8 cellular contexts compared by ENCODE assay signal in the genomic region with DNA sequence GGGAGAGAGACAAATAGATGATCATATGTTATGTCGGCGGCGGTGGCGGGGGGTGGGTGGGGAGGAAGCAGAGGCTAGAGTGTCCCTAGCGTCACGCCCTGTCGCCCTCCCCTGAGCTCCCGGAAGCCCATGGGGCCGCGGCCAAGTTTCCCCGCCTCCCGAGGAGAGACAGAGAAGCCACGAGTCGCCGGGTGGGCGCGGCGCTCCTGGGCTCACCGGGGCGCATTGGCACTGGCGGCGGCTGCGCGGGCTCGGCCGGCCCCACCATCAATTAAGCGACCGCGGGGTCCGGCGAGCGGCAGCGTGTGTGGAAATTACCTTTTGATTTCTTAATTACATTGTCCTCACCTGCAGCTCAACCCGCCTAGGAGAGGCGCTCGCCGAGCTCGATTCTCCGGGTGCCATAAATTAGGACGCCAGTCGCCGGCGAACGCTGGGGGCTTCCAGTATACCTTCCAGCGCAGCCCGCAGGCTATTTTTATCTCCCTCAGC.
DNase-seq lines count a peak whose midpoint lies in the region; ATAC-seq and TF ChIP-seq lines count a peak whose summit lies in the region.

No MANE protein-coding gene starts in this region.

- H4K20me1 ChIP-seq in neural cell (ENCODE audit: insufficient read depth): no peaks in the 10 kb centered on the region

- H3K4me1 Mint-ChIP-seq in WTC11: peaks cover 39% of the 10 kb centered on the region

- peaks cover 23% of the 10 kb centered on the region for H3K27me3 Mint-ChIP-seq in WTC11 (ENCODE audit: low read depth)

- H3K36me3 Mint-ChIP-seq in WTC11: no peaks in the 10 kb centered on the region

- no peaks in the 10 kb centered on the region for H3K9me2 ChIP-seq in neural cell (ENCODE audit: insufficient read depth, low read length)

- intact Hi-C loops in uterus (cut with DNase I; ENCODE audit: low total_unique reads): no loop called here

- no peak overlapping the region for H3K9ac ChIP-seq in neural cell (ENCODE audit: low read length)

- POLR2A ChIA-PET in WTC11 (lab: Charles Lee): interaction anchor here (0.7 kb wide), 1 partner anchor 19 kb away, joined by 3 read pairs; no protein-coding TSS in a partner anchor

- no peaks in the 10 kb centered on the region for H3K9me3 ChIP-seq in neural cell (ENCODE audit: low read length)
- no peaks in the 10 kb centered on the region for H3K9me3 ChIP-seq in uterus

- no peaks in the 10 kb centered on the region for H3F3A ChIP-seq in neural cell (ENCODE audit: insufficient read depth, low read length, poor library complexity, severe bottlenecking)

- DNase-seq in NCI-H1092 (lab: John Stamatoyannopoulos, UW) (peak; percentile 38), WTC11 (ENCODE audit: low spot score) (peak; percentile 52), uterus (no peak), HT-29 (ENCODE audit: low spot score) (no peak)

- no peak overlapping the region for H2AFZ ChIP-seq in neural cell (ENCODE audit: low read depth, low read length)

- peak; percentile 34 for ATAC-seq in WTC11
- ATAC-seq in HG03520 (IDR thresholded peaks at IDR 0.05; ENCODE audit: unreplicated experiment): no peak
- no peak for ATAC-seq in HG03095 (IDR thresholded peaks at IDR 0.05; ENCODE audit: unreplicated experiment)

- no peak for TF ChIP-seq EP300 in neural cell (conservative IDR thresholded peaks at IDR 0.05; ENCODE audit: poor library complexity, severe bottlenecking)

- H3K27ac ChIP-seq in neural cell (ENCODE audit: low read length): no peak overlapping the region
- no peak overlapping the region for H3K27ac ChIP-seq in uterus

- H3K27me3 ChIP-seq in neural cell (ENCODE audit: insufficient read depth, low read depth, low read length): peaks cover 9% of the 10 kb centered on the region
- H3K27me3 ChIP-seq in uterus: no peaks in the 10 kb centered on the region

- H3K79me2 ChIP-seq in neural cell (replicated peaks; ENCODE audit: insufficient read depth, low read length): no peaks in the 10 kb centered on the region

- TF ChIP-seq RAD21 in neural cell (conservative IDR thresholded peaks at IDR 0.05): no peak

- no peak for TF ChIP-seq POLR2A in uterus (IDR thresholded peaks at IDR 0.05)

- no peaks in the 10 kb centered on the region for H3K4me1 ChIP-seq in uterus

- H3K4me3 ChIP-seq in GM08714 (ENCODE audit: low read length): peak overlapping the region; percentile 9; the same call in 1 of the 2 replicates
- H3K4me3 ChIP-seq in neural cell (ENCODE audit: low read length): peak overlapping the region; percentile 31
- H3K4me3 ChIP-seq in uterus: no peak overlapping the region

- no peak overlapping the region for H3K27ac Mint-ChIP-seq in WTC11

- TF ChIP-seq CTCF in WTC11 (IDR thresholded peaks at IDR 0.05): no peak
- no peak for TF ChIP-seq CTCF in neural cell (IDR thresholded peaks at IDR 0.05; ENCODE audit: poor library complexity, severe bottlenecking)
- TF ChIP-seq CTCF in uterus (IDR thresholded peaks at IDR 0.05): no peak

- no peak overlapping the region for H3K4me2 ChIP-seq in neural cell (ENCODE audit: low read length)

- H3K4me3 Mint-ChIP-seq in WTC11: peak overlapping the region; percentile 72

- CTCF ChIA-PET in WTC11 (lab: Charles Lee): interaction anchor here (0.7 to 2.0 kb wide), 4 partner anchors 125 to 228 kb away, joined by 3 to 9 read pairs (median 5); no protein-coding TSS in a partner anchor

- H3K36me3 ChIP-seq in neural cell (ENCODE audit: insufficient read depth, low read length) (no peaks in the 10 kb centered on the region), uterus (no peaks in the 10 kb centered on the region)

- peaks cover 15% of the 10 kb centered on the region for H3K9me3 Mint-ChIP-seq in WTC11

TF ChIP-seq in WTC11, 78 proteins besides CTCF, POLR2A, EP300 and RAD21:
- no peak for TF ChIP-seq EMX1 (CRISPR knock-in tag; IDR thresholded peaks at IDR 0.05)
- peak; percentile 69 for TF ChIP-seq ZNF423 (CRISPR knock-in tag; IDR thresholded peaks at IDR 0.05)

TF ChIP-seq in neural cell, 6 proteins besides CTCF, POLR2A, EP300 and RAD21:
- TF ChIP-seq TAF1 (IDR thresholded peaks at IDR 0.05; ENCODE audit: low read depth) (no peak), EZH2 (IDR thresholded peaks at IDR 0.05; ENCODE audit: borderline replicate concordance, insufficient read depth, low read length, poor library complexity, severe bottlenecking) (no peak), REST (IDR thresholded peaks at IDR 0.05; ENCODE audit: borderline replicate concordance) (no peak), MXI1 (conservative IDR thresholded peaks at IDR 0.05; ENCODE audit: poor library complexity, severe bottlenecking) (no peak), SMC3 (conservative IDR thresholded peaks at IDR 0.05; ENCODE audit: poor library complexity) (no peak), POLR2AphosphoS5 (IDR thresholded peaks at IDR 0.05) (no peak)

Comparison
In these comparisons a context has a peak if more than half of its experiments do, and no peak if none do; other contexts are left out.
1. H3K4me3 ChIP-seq: peak in GM08714 (single experiment) and neural cell (single experiment); none in uterus (0 of 2).
2. DNase-seq: peak in NCI-H1092 (single experiment) and WTC11 (single experiment); none in uterus (0 of 2) and HT-29 (single experiment).